19 cellular contexts compared by ENCODE assay signal in genomic region chr4:106358899-106359298, GRCh38. TPM values are rescaled to one million over a fixed set of nuclear protein-coding genes. Genes with fewer than 3 reads are reported as not detected.
A peak's percentile ranks its signal among the peaks of the same experiment; 100 is the strongest.
DNase-seq lines count a peak whose midpoint lies in the region; ATAC-seq and TF ChIP-seq lines count a peak whose summit lies in the region.
"Had no signal": no experiment of that assay in that cellular context is flagged by ENCODE, and none has a peak within 500 bp of the region (broad histone marks: within the 10 kb centered on the region; RNA-seq: fewer than 3 reads in every experiment).

No MANE protein-coding gene starts in this region.

- H3K9me3 ChIP-seq in upper lobe of right lung = no peaks in the 10 kb centered on the region
- H3K9me3 ChIP-seq in sigmoid colon = no peaks in the 10 kb centered on the region
- H3K9me3 ChIP-seq: Caco-2, colonic mucosa, tibial artery had no signal

- no peaks in the 10 kb centered on the region for H3K27me3 ChIP-seq in upper lobe of right lung
- H3K27me3 ChIP-seq in sigmoid colon = no peaks in the 10 kb centered on the region
- H3K27me3 ChIP-seq: colonic mucosa, tibial artery had no signal

- no peak for TF ChIP-seq EP300 in sigmoid colon (IDR thresholded peaks at IDR 0.05)

- H3K36me3 ChIP-seq in upper lobe of right lung = no peaks in the 10 kb centered on the region
- no peaks in the 10 kb centered on the region for H3K36me3 ChIP-seq in sigmoid colon
- H3K36me3 ChIP-seq: colonic mucosa, tibial artery had no signal

- DNase-seq in GM04503 (ENCODE audit: low read depth) = peak; percentile 78
- DNase-seq in NCI-H226 = peak; percentile 66
- DNase-seq in choroid plexus epithelial cell (ENCODE audit: low read depth) = peak; percentile 63
- no peak for DNase-seq in upper lobe of right lung
- DNase-seq in hepatic stellate cell (ENCODE audit: low spot score) = no peak
- no peak for DNase-seq in sigmoid colon
- no peak for DNase-seq in DMS 273 (lab: John Stamatoyannopoulos, UW; ENCODE audit: unreplicated experiment)
- DNase-seq: activated CD4-positive, alpha-beta T cell treated with anti-CD3 and anti-CD28 coated beads for 4 hours; Caco-2; colonic mucosa; NCI-H1694; NCI-H510A treated with DMSO at 0.1 percent for 48 hours; stimulated activated CD4-positive, alpha-beta T cell treated with anti-CD3 and anti-CD28 coated beads, Interleukin-1b, Interleukin-23, amount 100 ng/mL, for 48 hours; tibial artery had no signal

- H3K27ac ChIP-seq in upper lobe of right lung = no peak overlapping the region
- H3K27ac ChIP-seq in sigmoid colon = no peak overlapping the region
- H3K27ac ChIP-seq: colonic mucosa, tibial artery had no signal

- no peak for TF ChIP-seq CTCF in choroid plexus epithelial cell (conservative IDR thresholded peaks at IDR 0.05; ENCODE audit: low read depth, low read length)
- TF ChIP-seq CTCF in upper lobe of right lung (IDR thresholded peaks at IDR 0.05) = no peak
- no peak for TF ChIP-seq CTCF in sigmoid colon (IDR thresholded peaks at IDR 0.05)

- 80 to 88% methylated on average over 1 of the region's 1 CpG for WGBS in sigmoid colon, 2 donors

- intact Hi-C loops in upper lobe of right lung (cut with DNase I) (no loop called here), sigmoid colon (cut with DNase I) (no loop called here)

- H3K4me1 ChIP-seq in upper lobe of right lung = no peaks in the 10 kb centered on the region
- H3K4me1 ChIP-seq in sigmoid colon = no peaks in the 10 kb centered on the region
- H3K4me1 ChIP-seq: Caco-2, colonic mucosa had no signal

- H3K4me3 ChIP-seq in choroid plexus epithelial cell (ENCODE audit: low read depth, low read length) (no peak overlapping the region), upper lobe of right lung (no peak overlapping the region), sigmoid colon (no peak overlapping the region)
- H3K4me3 ChIP-seq: colonic mucosa, lung, tibial artery had no signal

- no peak for TF ChIP-seq POLR2A in sigmoid colon (IDR thresholded peaks at IDR 0.05)

- ATAC-seq in upper lobe of right lung = peak; percentile 45

RNA-seq across cellular contexts. Expression of gene GIMD1, which starts 9.7 kb away (rescaled TPM):
- total RNA-seq in upper lobe of right lung (not detected), sigmoid colon (not detected)
- polyA plus RNA-seq in sigmoid colon = not detected
- total RNA-seq: Caco-2; colonic mucosa; fibroblast of lung; H1; lung; T-helper 2 cell treated with Interferon-gamma antibody and Interleukin-4, amounts not matched to agents 100 ng/mL and 5 ng/mL, for 36 hours had no signal
- polyA plus RNA-seq: fibroblast of lung, H1, lung, neural cell had no signal

RNA-seq across cellular contexts. Expression of gene AIMP1, which starts 42.5 kb away (rescaled TPM):
- total RNA-seq in upper lobe of right lung (42.9 TPM), sigmoid colon (10 to 100 TPM; 24.4 to 36.0 (median 31.0) TPM)
- 10 to 100 TPM; 26.1 to 32.0 (median 29.4) TPM for polyA plus RNA-seq in sigmoid colon

RNA-seq across cellular contexts. Expression of gene TBCK, which starts 42.9 kb away (rescaled TPM):
- total RNA-seq in upper lobe of right lung = 51.7 TPM
- total RNA-seq in sigmoid colon = 10 to 100 TPM; 26.3 to 43.5 (median 38.4) TPM
- polyA plus RNA-seq in sigmoid colon = 1 to 10 TPM; 4.8 to 9.6 (median 5.1) TPM

Comparison
In these comparisons a context has a peak if more than half of its experiments do, and no peak if none do; other contexts are left out.
1. DNase-seq: peak in GM04503 (single experiment), NCI-H226 (single experiment) and choroid plexus epithelial cell (single experiment); none in upper lobe of right lung (single experiment), hepatic stellate cell (single experiment), sigmoid colon (single experiment) and DMS 273 (single experiment).